ENCODE assay signal across 29 cellular contexts in genomic region chr14:104107101-104107581, GRCh38. TPM values are rescaled to one million over a fixed set of nuclear protein-coding genes. Genes with fewer than 3 reads are reported as not detected.
DNase-seq lines count a peak whose midpoint lies in the region; ATAC-seq and TF ChIP-seq lines count a peak whose summit lies in the region.
"Had no signal": no experiment of that assay in that cellular context is flagged by ENCODE, and none has a peak within 500 bp of the region (broad histone marks: within the 10 kb centered on the region; RNA-seq: fewer than 3 reads in every experiment).

No MANE protein-coding gene starts in this region.

- no peaks in the 10 kb centered on the region for H3K9me3 ChIP-seq in RWPE2 (ENCODE audit: severe bottlenecking)
- H3K9me3 ChIP-seq in left ventricle myocardium inferior (replicated peaks) = no peaks in the 10 kb centered on the region
- H3K9me3 ChIP-seq: tibial artery had no signal

- H3K36me3 ChIP-seq in RWPE2 (ENCODE audit: low read depth) (no peaks in the 10 kb centered on the region), left ventricle myocardium inferior (no peaks in the 10 kb centered on the region)
- H3K36me3 ChIP-seq: tibial artery had no signal

- H3K27ac Mint-ChIP-seq in activated CD4-positive, alpha-beta T cell treated with anti-CD3 and anti-CD28 coated beads for 36 hours = no peak overlapping the region
- H3K27ac Mint-ChIP-seq: activated CD8-positive, alpha-beta T cell treated with anti-CD3 and anti-CD28 coated beads, Interleukin-2, amount 10 ng/mL, durations not matched to agents 7 days and 5 days; CD4-positive, alpha-beta T cell; memory B cell had no signal

- peak; percentile 2 for DNase-seq in activated CD4-positive, alpha-beta T cell treated with anti-CD3 and anti-CD28 coated beads for 36 hours
- DNase-seq in activated CD4-positive, alpha-beta T cell treated with anti-CD3 and anti-CD28 coated beads, Interleukin-2, amount 50 U/mL, for 48 hours = no peak
- DNase-seq in RWPE2 (ENCODE audit: low spot score) (peak; percentile 71), left ventricle myocardium inferior (peak; percentile 11), sciatic nerve (ENCODE audit: low spot score) (peak; percentile 38), NCI-H2227 treated with DMSO at 0.1 percent for 48 hours (lab: John Stamatoyannopoulos, UW) (no peak)
- DNase-seq: 8988T; activated CD8-positive, alpha-beta T cell treated with anti-CD3 and anti-CD28 coated beads, Interleukin-2, amount 10 ng/mL, durations not matched to agents 7 days and 5 days; activated naive CD4-positive, alpha-beta T cell; activated T-cell treated with anti-CD3 and anti-CD28 coated beads, Interleukin-2, amount 50 U/mL, for 1 hour; cortex of kidney; kidney glomerular epithelial cell; NCI-H2081; NCI-H345; NCI-H82; occipital lobe; SHP77; stimulated activated CD4-positive, alpha-beta T cell treated with anti-CD3 and anti-CD28 coated beads, Interleukin-12 subunit alpha, Interleukin-12 subunit beta, amount 100 ng/mL, for 4 hours; stimulated activated naive CD4-positive, alpha-beta T cell treated with Interleukin-2 at 50 U/mL for 16 hours had no signal

- no peaks in the 10 kb centered on the region for H3K36me3 Mint-ChIP-seq in activated CD4-positive, alpha-beta T cell treated with anti-CD3 and anti-CD28 coated beads for 36 hours (ENCODE audit: low read depth)
- H3K36me3 Mint-ChIP-seq: memory B cell had no signal

- H3K27me3 Mint-ChIP-seq in activated CD4-positive, alpha-beta T cell treated with anti-CD3 and anti-CD28 coated beads for 36 hours = no peaks in the 10 kb centered on the region
- H3K27me3 Mint-ChIP-seq: CD4-positive, alpha-beta T cell had no signal

- H3K27me3 ChIP-seq in RWPE2 (ENCODE audit: insufficient read depth, poor library complexity, severe bottlenecking) (no peaks in the 10 kb centered on the region), left ventricle myocardium inferior (ENCODE audit: low read depth) (peaks cover 48% of the 10 kb centered on the region)

- no peak for TF ChIP-seq CTCF in RWPE2 (IDR thresholded peaks at IDR 0.05; ENCODE audit: poor library complexity, severe bottlenecking)
- no peak for TF ChIP-seq CTCF in left ventricle myocardium inferior (IDR thresholded peaks at IDR 0.05; ENCODE audit: borderline replicate concordance)

- H3K4me3 ChIP-seq in RWPE2 (ENCODE audit: severe bottlenecking) (no peak overlapping the region), left ventricle myocardium inferior (no peak overlapping the region)
- H3K4me3 ChIP-seq: tibial artery had no signal

- H3K4me1 Mint-ChIP-seq in activated CD4-positive, alpha-beta T cell treated with anti-CD3 and anti-CD28 coated beads for 36 hours = no peaks in the 10 kb centered on the region

- no peak for ATAC-seq in activated CD4-positive, alpha-beta T cell treated with anti-CD3 and anti-CD28 coated beads for 36 hours
- ATAC-seq in RWPE2 (ENCODE audit: low read depth) (no peak), sciatic nerve (no peak), HG03460 (IDR thresholded peaks at IDR 0.05; ENCODE audit: unreplicated experiment) (no peak), HG02981 (IDR thresholded peaks at IDR 0.05; ENCODE audit: unreplicated experiment) (no peak)
- ATAC-seq: activated CD4-positive, CD25-positive, alpha-beta regulatory T cell treated with anti-CD3 and anti-CD28 coated beads, Interleukin-2, amount 50 U/mL, for 24 hours; activated CD8-positive, alpha-beta T cell treated with anti-CD3 and anti-CD28 coated beads, Interleukin-2, amount 10 ng/mL, durations not matched to agents 7 days and 5 days had no signal

- H3K4me1 ChIP-seq in RWPE2 (ENCODE audit: insufficient read depth, poor library complexity, severe bottlenecking) (no peaks in the 10 kb centered on the region), left ventricle myocardium inferior (peaks cover 7% of the 10 kb centered on the region)
- H3K4me1 ChIP-seq: tibial artery had no signal

- intact Hi-C loops in activated CD4-positive, alpha-beta T cell treated with anti-CD3 and anti-CD28 coated beads for 36 hours (cut with DNase I, micrococcal nuclease) = no loop called here
- intact Hi-C loops in left ventricle myocardium inferior (cut with micrococcal nuclease) (no loop called here), sciatic nerve (cut with DNase I) (no loop called here)

- no peak overlapping the region for H3K4me3 Mint-ChIP-seq in activated CD4-positive, alpha-beta T cell treated with anti-CD3 and anti-CD28 coated beads for 36 hours
- H3K4me3 Mint-ChIP-seq: activated CD8-positive, alpha-beta T cell treated with anti-CD3 and anti-CD28 coated beads, Interleukin-2, amount 10 ng/mL, durations not matched to agents 7 days and 5 days; CD4-positive, alpha-beta T cell; memory B cell had no signal

- H3K9me3 Mint-ChIP-seq in activated CD4-positive, alpha-beta T cell treated with anti-CD3 and anti-CD28 coated beads for 36 hours (ENCODE audit: low read depth) = no peaks in the 10 kb centered on the region
- H3K9me3 Mint-ChIP-seq: CD4-positive, alpha-beta T cell; memory B cell had no signal

- CTCF ChIA-PET in activated CD4-positive, alpha-beta T cell treated with anti-CD3 and anti-CD28 coated beads for 36 hours (lab: Charles Lee) = interaction anchor here (0.7 kb wide), 1 partner anchor 32 kb away, joined by 3 read pairs; no protein-coding TSS in a partner anchor

- POLR2A ChIA-PET in activated CD4-positive, alpha-beta T cell treated with anti-CD3 and anti-CD28 coated beads for 36 hours (lab: Charles Lee) = no interaction called here

- H3K27ac ChIP-seq in RWPE2 (ENCODE audit: poor library complexity, severe bottlenecking) (no peak overlapping the region), left ventricle myocardium inferior (replicated peaks) (no peak overlapping the region)
- H3K27ac ChIP-seq: tibial artery had no signal

RNA-seq across cellular contexts. Expression of gene ASPG, which starts 21.6 kb away (rescaled TPM):
- not detected for total RNA-seq in activated CD4-positive, alpha-beta T cell treated with anti-CD3 and anti-CD28 coated beads for 36 hours
- total RNA-seq in left ventricle myocardium inferior = 27.1 TPM
- 4.6 TPM for total RNA-seq in sciatic nerve
- total RNA-seq: activated CD8-positive, alpha-beta T cell treated with anti-CD3 and anti-CD28 coated beads, Interleukin-2, amount 10 ng/mL, durations not matched to agents 7 days and 5 days; CD4-positive, alpha-beta T cell; G401; M059J; myocyte; OCI-LY7 had no signal

RNA-seq across cellular contexts. Expression of gene KIF26A, which starts 31.2 kb away (rescaled TPM):
- total RNA-seq in activated CD4-positive, alpha-beta T cell treated with anti-CD3 and anti-CD28 coated beads for 36 hours = under 1 TPM; 0.21 to 0.28 TPM
- total RNA-seq in left ventricle myocardium inferior = 6.5 TPM
- 10.4 TPM for total RNA-seq in sciatic nerve
- total RNA-seq: M059J, myocyte, OCI-LY7 had no signal

Comparison
In these comparisons a context has a peak if more than half of its experiments do, and no peak if none do; other contexts are left out.
1. DNase-seq: peak in activated CD4-positive, alpha-beta T cell treated with anti-CD3 and anti-CD28 coated beads for 36 hours (single experiment), RWPE2 (single experiment), left ventricle myocardium inferior (single experiment) and sciatic nerve (single experiment); none in activated CD4-positive, alpha-beta T cell treated with anti-CD3 and anti-CD28 coated beads, Interleukin-2, amount 50 U/mL, for 48 hours (0 of 2) and NCI-H2227 treated with DMSO at 0.1 percent for 48 hours (single experiment).